In the genomic region with DNA sequence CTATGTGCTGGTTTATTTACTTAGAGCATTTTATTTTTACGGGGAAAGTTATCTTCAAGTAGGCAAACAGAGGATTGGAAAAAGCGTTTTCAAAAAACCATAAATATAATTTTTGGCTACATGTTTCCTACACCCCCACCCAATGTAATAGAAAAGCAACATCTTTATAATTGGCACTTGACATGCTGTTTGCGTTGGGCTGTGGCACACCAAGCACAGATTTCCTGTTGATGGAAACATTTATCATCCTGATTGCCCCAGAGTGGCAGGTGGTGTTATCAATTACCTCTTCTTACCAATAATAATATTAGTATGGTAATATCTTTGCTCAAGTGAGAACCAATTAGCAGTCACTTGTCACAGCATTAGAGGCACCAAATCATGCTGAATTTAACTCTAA, we compare ENCODE assay signal across 1 cellular context.
TF ChIP-seq lines count a peak whose summit lies in the region.

No MANE protein-coding gene starts in this region.

TF ChIP-seq in GM23338, 12 proteins besides CTCF, POLR2A, EP300 and RAD21 (continued from another document):
- TF ChIP-seq, protein P1, sequence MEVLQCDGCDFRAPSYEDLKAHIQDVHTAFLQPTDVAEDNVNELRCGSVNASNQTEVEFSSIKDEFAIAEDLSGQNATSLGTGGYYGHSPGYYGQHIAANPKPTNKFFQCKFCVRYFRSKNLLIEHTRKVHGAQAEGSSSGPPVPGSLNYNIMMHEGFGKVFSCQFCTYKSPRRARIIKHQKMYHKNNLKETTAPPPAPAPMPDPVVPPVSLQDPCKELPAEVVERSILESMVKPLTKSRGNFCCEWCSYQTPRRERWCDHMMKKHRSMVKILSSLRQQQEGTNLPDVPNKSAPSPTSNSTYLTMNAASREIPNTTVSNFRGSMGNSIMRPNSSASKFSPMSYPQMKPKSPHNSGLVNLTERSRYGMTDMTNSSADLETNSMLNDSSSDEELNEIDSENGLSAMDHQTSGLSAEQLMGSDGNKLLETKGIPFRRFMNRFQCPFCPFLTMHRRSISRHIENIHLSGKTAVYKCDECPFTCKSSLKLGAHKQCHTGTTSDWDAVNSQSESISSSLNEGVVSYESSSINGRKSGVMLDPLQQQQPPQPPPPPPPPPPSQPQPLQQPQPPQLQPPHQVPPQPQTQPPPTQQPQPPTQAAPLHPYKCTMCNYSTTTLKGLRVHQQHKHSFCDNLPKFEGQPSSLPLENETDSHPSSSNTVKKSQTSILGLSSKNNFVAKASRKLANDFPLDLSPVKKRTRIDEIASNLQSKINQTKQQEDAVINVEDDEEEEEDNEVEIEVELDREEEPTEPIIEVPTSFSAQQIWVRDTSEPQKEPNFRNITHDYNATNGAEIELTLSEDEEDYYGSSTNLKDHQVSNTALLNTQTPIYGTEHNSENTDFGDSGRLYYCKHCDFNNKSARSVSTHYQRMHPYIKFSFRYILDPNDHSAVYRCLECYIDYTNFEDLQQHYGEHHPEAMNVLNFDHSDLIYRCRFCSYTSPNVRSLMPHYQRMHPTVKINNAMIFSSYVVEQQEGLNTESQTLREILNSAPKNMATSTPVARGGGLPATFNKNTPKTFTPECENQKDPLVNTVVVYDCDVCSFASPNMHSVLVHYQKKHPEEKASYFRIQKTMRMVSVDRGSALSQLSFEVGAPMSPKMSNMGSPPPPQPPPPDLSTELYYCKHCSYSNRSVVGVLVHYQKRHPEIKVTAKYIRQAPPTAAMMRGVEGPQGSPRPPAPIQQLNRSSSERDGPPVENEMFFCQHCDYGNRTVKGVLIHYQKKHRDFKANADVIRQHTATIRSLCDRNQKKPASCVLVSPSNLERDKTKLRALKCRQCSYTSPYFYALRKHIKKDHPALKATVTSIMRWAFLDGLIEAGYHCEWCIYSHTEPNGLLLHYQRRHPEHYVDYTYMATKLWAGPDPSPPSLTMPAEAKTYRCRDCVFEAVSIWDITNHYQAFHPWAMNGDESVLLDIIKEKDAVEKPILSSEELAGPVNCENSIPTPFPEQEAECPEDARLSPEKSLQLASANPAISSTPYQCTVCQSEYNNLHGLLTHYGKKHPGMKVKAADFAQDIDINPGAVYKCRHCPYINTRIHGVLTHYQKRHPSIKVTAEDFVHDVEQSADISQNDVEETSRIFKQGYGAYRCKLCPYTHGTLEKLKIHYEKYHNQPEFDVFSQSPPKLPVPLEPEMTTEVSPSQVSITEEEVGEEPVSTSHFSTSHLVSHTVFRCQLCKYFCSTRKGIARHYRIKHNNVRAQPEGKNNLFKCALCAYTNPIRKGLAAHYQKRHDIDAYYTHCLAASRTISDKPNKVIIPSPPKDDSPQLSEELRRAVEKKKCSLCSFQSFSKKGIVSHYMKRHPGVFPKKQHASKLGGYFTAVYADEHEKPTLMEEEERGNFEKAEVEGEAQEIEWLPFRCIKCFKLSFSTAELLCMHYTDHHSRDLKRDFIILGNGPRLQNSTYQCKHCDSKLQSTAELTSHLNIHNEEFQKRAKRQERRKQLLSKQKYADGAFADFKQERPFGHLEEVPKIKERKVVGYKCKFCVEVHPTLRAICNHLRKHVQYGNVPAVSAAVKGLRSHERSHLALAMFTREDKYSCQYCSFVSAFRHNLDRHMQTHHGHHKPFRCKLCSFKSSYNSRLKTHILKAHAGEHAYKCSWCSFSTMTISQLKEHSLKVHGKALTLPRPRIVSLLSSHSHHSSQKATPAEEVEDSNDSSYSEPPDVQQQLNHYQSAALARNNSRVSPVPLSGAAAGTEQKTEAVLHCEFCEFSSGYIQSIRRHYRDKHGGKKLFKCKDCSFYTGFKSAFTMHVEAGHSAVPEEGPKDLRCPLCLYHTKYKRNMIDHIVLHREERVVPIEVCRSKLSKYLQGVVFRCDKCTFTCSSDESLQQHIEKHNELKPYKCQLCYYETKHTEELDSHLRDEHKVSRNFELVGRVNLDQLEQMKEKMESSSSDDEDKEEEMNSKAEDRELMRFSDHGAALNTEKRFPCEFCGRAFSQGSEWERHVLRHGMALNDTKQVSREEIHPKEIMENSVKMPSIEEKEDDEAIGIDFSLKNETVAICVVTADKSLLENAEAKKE (CRISPR knock-in tag; IDR thresholded peaks at IDR 0.05) = no peak
- TF ChIP-seq ZNF331 (CRISPR knock-in tag; IDR thresholded peaks at IDR 0.05; ENCODE audit: low read depth) (no peak), EZH2phosphoT487 (IDR thresholded peaks at IDR 0.05; ENCODE audit: unreplicated experiment) (no peak), STAT1 (IDR thresholded peaks at IDR 0.05; ENCODE audit: unreplicated experiment) (no peak), POLR2AphosphoS5 (IDR thresholded peaks at IDR 0.05; ENCODE audit: low read depth) (no peak), ZNF114 (CRISPR knock-in tag; IDR thresholded peaks at IDR 0.05) (no peak)
